In the genomic region with DNA sequence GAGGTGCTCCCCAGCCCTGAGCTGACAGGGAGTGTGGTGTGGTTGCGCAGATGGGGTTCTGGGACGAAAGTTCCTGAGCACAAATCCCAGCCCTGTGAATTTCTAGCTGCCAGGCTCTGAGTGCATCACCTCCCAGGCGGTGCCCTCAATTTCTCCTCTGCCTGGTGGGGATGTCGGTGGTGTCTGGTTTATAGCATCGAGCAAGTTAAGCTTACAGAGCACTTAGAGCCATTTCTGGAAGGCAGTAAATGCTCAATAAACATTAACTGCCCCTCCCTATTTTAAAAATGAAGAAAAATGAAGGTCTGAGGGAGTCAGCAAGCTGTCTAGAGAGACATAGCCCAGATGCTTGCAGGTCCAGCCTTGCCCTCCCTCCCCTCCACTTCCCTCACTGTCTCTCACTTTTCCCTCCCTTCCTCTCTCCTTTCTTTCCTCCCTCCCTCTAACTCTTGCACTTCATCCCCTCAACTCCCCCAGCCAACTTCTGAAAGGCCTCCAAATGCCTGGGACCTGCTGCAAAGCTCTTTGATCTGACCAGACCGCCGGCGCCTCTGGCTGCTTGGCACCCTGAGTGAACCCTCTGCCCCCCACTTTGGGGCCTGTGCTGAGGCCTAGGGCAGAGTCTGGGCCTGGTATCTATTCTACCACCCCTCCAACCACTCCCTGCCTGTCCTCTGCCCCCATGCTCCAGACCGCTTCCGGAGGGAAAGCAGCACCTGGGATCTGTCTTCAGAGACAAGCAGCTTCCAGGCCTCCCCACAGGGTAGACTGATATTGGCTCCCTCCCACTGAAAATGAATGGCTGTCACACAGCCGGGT, we compare ENCODE assay signal across 1 cellular context.
TF ChIP-seq lines count a peak whose summit lies in the region.

No MANE protein-coding gene starts in this region.

TF ChIP-seq in GM23338, 12 proteins besides CTCF, POLR2A, EP300 and RAD21:
- TF ChIP-seq ZNF331 (CRISPR knock-in tag; IDR thresholded peaks at IDR 0.05; ENCODE audit: low read depth) (no peak), ETS1 (IDR thresholded peaks at IDR 0.05) (no peak), POLR2AphosphoS5 (IDR thresholded peaks at IDR 0.05; ENCODE audit: low read depth) (no peak), ZNF114 (CRISPR knock-in tag; IDR thresholded peaks at IDR 0.05) (no peak), NANOG (IDR thresholded peaks at IDR 0.05; ENCODE audit: borderline replicate concordance) (no peak), STAT1 (IDR thresholded peaks at IDR 0.05; ENCODE audit: unreplicated experiment) (no peak)
